Comparison of ENCODE assay signal across 26 cellular contexts in genomic region chr2:219569041-219569440, GRCh38. TPM values are rescaled to one million over a fixed set of nuclear protein-coding genes. Genes with fewer than 3 reads are reported as not detected.
DNase-seq lines count a peak whose midpoint lies in the region; ATAC-seq, FAIRE-seq and TF ChIP-seq lines count a peak whose summit lies in the region.
"Had no signal": no experiment of that assay in that cellular context is flagged by ENCODE, and none has a peak within 500 bp of the region (broad histone marks: within the 10 kb centered on the region; RNA-seq: fewer than 3 reads in every experiment).

No MANE protein-coding gene starts in this region.

- H3K4me3 ChIP-seq in PC-3 (ENCODE audit: low read length) (no peak overlapping the region), trophoblast cell (ENCODE audit: low read depth, low read length) (no peak overlapping the region)
- H3K4me3 ChIP-seq: breast epithelium had no signal

- H3K4ac ChIP-seq in trophoblast cell (ENCODE audit: low read depth, low read length), result no peak overlapping the region

- FAIRE-seq in GM12892 (lab: Jason Lieb, UNC) (no peak), frontal cortex (lab: Jason Lieb, UNC) (no peak)
- FAIRE-seq: colon, endometrium had no signal

- H2BK12ac ChIP-seq in trophoblast cell (ENCODE audit: low read length), result no peak overlapping the region

- no peaks in the 10 kb centered on the region for H3K9me2 ChIP-seq in PC-3 (replicated peaks; ENCODE audit: low read length)

- no peaks in the 10 kb centered on the region for H4K20me1 ChIP-seq in PC-3 (ENCODE audit: low read length)

- intact Hi-C loops in PC-3 (cut with micrococcal nuclease), result no loop called here

- no peak overlapping the region for H4K91ac ChIP-seq in trophoblast cell (ENCODE audit: low read depth, low read length)

- H3K27me3 ChIP-seq in PC-3 (ENCODE audit: low read length) (no peaks in the 10 kb centered on the region), trophoblast cell (ENCODE audit: insufficient read depth, low read length) (no peaks in the 10 kb centered on the region)
- H3K27me3 ChIP-seq: breast epithelium had no signal

- H3K4me3 Mint-ChIP-seq in endothelial cell (ENCODE audit: unreplicated experiment), result no peak overlapping the region
- H3K4me3 Mint-ChIP-seq: activated naive CD8-positive, alpha-beta T cell treated with anti-CD3 and anti-CD28 coated beads, Interleukin-2, amount 10 ng/mL, durations not matched to agents 7 days and 5 days; stimulated activated memory B cell treated with anti-CD40 and anti-IgM and Interleukin-4, amounts not matched to agents 10 μg/mL and 1 μg/mL and 100 μg/mL, for 72 hours had no signal

- peaks cover 27% of the 10 kb centered on the region for H3K36me3 Mint-ChIP-seq in endothelial cell (ENCODE audit: low read depth, unreplicated experiment)
- H3K36me3 Mint-ChIP-seq: activated naive CD8-positive, alpha-beta T cell treated with anti-CD3 and anti-CD28 coated beads, Interleukin-2, amount 10 ng/mL, durations not matched to agents 7 days and 5 days; natural killer cell treated with Interleukin-12 subunit alpha and Interleukin-12 subunit beta and Interleukin-15 and Interleukin-18, amount 100 ng/mL, for 72 hours; stimulated activated memory B cell treated with anti-CD40 and anti-IgM and Interleukin-4, amounts not matched to agents 10 μg/mL and 1 μg/mL and 100 μg/mL, for 72 hours had no signal

- no peak overlapping the region for H2BK5ac ChIP-seq in trophoblast cell (ENCODE audit: low read depth, low read length, poor library complexity)

- no peak overlapping the region for H3K27ac ChIP-seq in PC-3 (ENCODE audit: low read length)
- peak overlapping the region; percentile 99 for H3K27ac ChIP-seq in trophoblast cell (ENCODE audit: low read depth, low read length)
- H3K27ac ChIP-seq: breast epithelium, skin epidermis had no signal

- H3K4me1 ChIP-seq in PC-3 (ENCODE audit: insufficient read depth, low read length) (peaks cover 24% of the 10 kb centered on the region), trophoblast cell (ENCODE audit: control insufficient read depth in 1 of 2, insufficient read depth in 2 of 2, low read length in 2 of 2) (peaks cover 17 to 33% of the 10 kb centered on the region in 2 experiments)
- H3K4me1 ChIP-seq: breast epithelium had no signal

- H3K9ac ChIP-seq in PC-3 (ENCODE audit: low read length) (no peak overlapping the region), trophoblast cell (ENCODE audit: low read length) (no peak overlapping the region)

- ATAC-seq in PC-3 (no peak), GM18858 (IDR thresholded peaks at IDR 0.05; ENCODE audit: unreplicated experiment) (no peak)
- ATAC-seq: left lobe of liver; natural killer cell treated with Interleukin-12 subunit alpha and Interleukin-12 subunit beta and Interleukin-15 and Interleukin-18, amount 100 ng/mL, for 72 hours; SK-N-SH treated with all-trans-retinoic acid at 6 μM for 48 hours; stimulated activated memory B cell treated with anti-CD40 and anti-IgM and Interleukin-4, amounts not matched to agents 10 μg/mL and 1 μg/mL and 100 μg/mL, for 72 hours had no signal

- no peak overlapping the region for H3K18ac ChIP-seq in trophoblast cell (ENCODE audit: low read length)

- H3K36me3 ChIP-seq in PC-3 (ENCODE audit: low read depth, low read length), result no peaks in the 10 kb centered on the region; the same call in 1 of the 2 replicates
- H3K36me3 ChIP-seq in trophoblast cell (ENCODE audit: control insufficient read depth in 1 of 2, insufficient read depth in 2 of 2, low read length in 2 of 2), result peaks cover 40 to 46% of the 10 kb centered on the region in 2 experiments
- H3K36me3 ChIP-seq: breast epithelium had no signal

- H3K79me2 ChIP-seq in PC-3 (ENCODE audit: low read length), result peaks cover 20% of the 10 kb centered on the region
- H3K79me2 ChIP-seq in trophoblast cell (ENCODE audit: control insufficient read depth, insufficient read depth, low read length, poor library complexity), result peaks cover 16% of the 10 kb centered on the region

- DNase-seq in GM12892 (ENCODE audit: insufficient read length) (peak; percentile 7), PC-3 (no peak), frontal cortex (ENCODE audit: low spot score in 2 of 2) (peak; percentile 2 to 5), trophoblast cell (peak; percentile 90 to 91), endothelial cell (ENCODE audit: low spot score) (no peak), NOMO-1 treated with dmso at 0.1 percent for 144 hours (lab: John Stamatoyannopoulos, UW; ENCODE audit: unreplicated experiment) (no peak), HUDEP-2 (lab: John Stamatoyannopoulos, UW; ENCODE audit: unreplicated experiment in 76 of 76) (no peak)
- DNase-seq: activated naive CD8-positive, alpha-beta T cell treated with anti-CD3 and anti-CD28 coated beads, Interleukin-2, amount 10 ng/mL, durations not matched to agents 7 days and 5 days; DMS79; HFFc6; NCI-H2081 treated with DMSO at 0.1 percent for 48 hours; NCI-H510A; RPMI8226; stimulated activated CD4-positive, alpha-beta T cell treated with anti-CD3 and anti-CD28 coated beads, Interleukin-2, amount 100 ng/mL, for 24 hours had no signal

- no peak overlapping the region for H3K23ac ChIP-seq in trophoblast cell (ENCODE audit: low read length)

- CTCF ChIA-PET in PC-3 (lab: Charles Lee), result no interaction called here

- no peak overlapping the region for H4K8ac ChIP-seq in trophoblast cell (ENCODE audit: low read depth, low read length)

- no peak overlapping the region for H2BK120ac ChIP-seq in trophoblast cell (ENCODE audit: insufficient read depth, low read length, poor library complexity)

- H3K4me1 Mint-ChIP-seq in endothelial cell (ENCODE audit: unreplicated experiment), result peaks cover 10% of the 10 kb centered on the region
- H3K4me1 Mint-ChIP-seq: activated naive CD8-positive, alpha-beta T cell treated with anti-CD3 and anti-CD28 coated beads, Interleukin-2, amount 10 ng/mL, durations not matched to agents 7 days and 5 days; stimulated activated memory B cell treated with anti-CD40 and anti-IgM and Interleukin-4, amounts not matched to agents 10 μg/mL and 1 μg/mL and 100 μg/mL, for 72 hours had no signal

- peaks cover 36% of the 10 kb centered on the region for H3K79me1 ChIP-seq in trophoblast cell (ENCODE audit: low read length)

- H2AK5ac ChIP-seq in trophoblast cell (ENCODE audit: low read length), result no peak overlapping the region

- BruUV-seq in PC-3 (replicated peaks; lab: Mats Ljungman, UMichigan), result no TSS peak

- H3K27ac Mint-ChIP-seq in endothelial cell (ENCODE audit: unreplicated experiment), result no peak overlapping the region
- H3K27ac Mint-ChIP-seq: activated naive CD8-positive, alpha-beta T cell treated with anti-CD3 and anti-CD28 coated beads, Interleukin-2, amount 10 ng/mL, durations not matched to agents 7 days and 5 days; activated T-helper 2 cell treated with anti-CD3 and anti-CD28 coated beads, Interferon-gamma antibody, Interleukin-2, Interleukin-4, amounts not matched to agents 10 μg/mL and 5 μg/mL and 100 μg/mL, durations not matched to agents 14 hours and 24 hours and 36 hours; HFFc6; natural killer cell treated with Interleukin-12 subunit alpha and Interleukin-12 subunit beta and Interleukin-15 and Interleukin-18, amount 100 ng/mL, for 72 hours; progenitor cell of endocrine pancreas; stimulated activated memory B cell treated with anti-CD40 and anti-IgM and Interleukin-4, amounts not matched to agents 10 μg/mL and 1 μg/mL and 100 μg/mL, for 72 hours had no signal

- no peak for TF ChIP-seq POLR2A in GM12892 (IDR thresholded peaks at IDR 0.05; ENCODE audit: low read depth, low read length)

- no peaks in the 10 kb centered on the region for H3K9me3 ChIP-seq in PC-3 (ENCODE audit: low read length)
- peaks cover 3% of the 10 kb centered on the region for H3K9me3 ChIP-seq in trophoblast cell (ENCODE audit: insufficient read depth, low read depth, low read length)
- H3K9me3 ChIP-seq: breast epithelium had no signal

- H2AFZ ChIP-seq in PC-3 (ENCODE audit: low read length) (no peak overlapping the region), trophoblast cell (ENCODE audit: insufficient read depth, low read length, poor library complexity) (no peak overlapping the region)

- H3K4me2 ChIP-seq in PC-3 (ENCODE audit: low read length), result peak overlapping the region; percentile 86; the same call in 1 of the 2 replicates
- H3K4me2 ChIP-seq in trophoblast cell (ENCODE audit: low read length), result peak overlapping the region; percentile 84

- peaks cover 25% of the 10 kb centered on the region for H3K27me3 Mint-ChIP-seq in endothelial cell (ENCODE audit: unreplicated experiment)

- POLR2A ChIA-PET in PC-3 (lab: Charles Lee; ENCODE audit: unreplicated experiment), result no interaction called here

- no CpG with 5 or more reads among the region's 6 CpGs for WGBS in trophoblast cell (ENCODE audit: extremely low coverage, insufficient coverage, insufficient read length)

- H3F3A ChIP-seq in PC-3 (ENCODE audit: low read length, unreplicated experiment), result no peaks in the 10 kb centered on the region

- TF ChIP-seq CTCF in PC-3 (conservative IDR thresholded peaks at IDR 0.05; ENCODE audit: low read depth, low read length) (no peak), endothelial cell (IDR thresholded peaks at IDR 0.05; ENCODE audit: unreplicated experiment) (no peak)

- H3K9me3 Mint-ChIP-seq in endothelial cell (ENCODE audit: unreplicated experiment), result no peaks in the 10 kb centered on the region
- H3K9me3 Mint-ChIP-seq: activated naive CD8-positive, alpha-beta T cell treated with anti-CD3 and anti-CD28 coated beads, Interleukin-2, amount 10 ng/mL, durations not matched to agents 7 days and 5 days; activated T-helper 2 cell treated with anti-CD3 and anti-CD28 coated beads, Interferon-gamma antibody, Interleukin-2, Interleukin-4, amounts not matched to agents 10 μg/mL and 5 μg/mL and 100 μg/mL, durations not matched to agents 14 hours and 24 hours and 36 hours; HFFc6; natural killer cell treated with Interleukin-12 subunit alpha and Interleukin-12 subunit beta and Interleukin-15 and Interleukin-18, amount 100 ng/mL, for 72 hours; stimulated activated memory B cell treated with anti-CD40 and anti-IgM and Interleukin-4, amounts not matched to agents 10 μg/mL and 1 μg/mL and 100 μg/mL, for 72 hours had no signal

- H3K14ac ChIP-seq in trophoblast cell (ENCODE audit: low read length), result no peak overlapping the region

- H4K12ac ChIP-seq in trophoblast cell (ENCODE audit: low read depth, low read length), result no peak overlapping the region

RNA-seq across cellular contexts. Expression of gene OBSL1, which starts 2.3 kb away (rescaled TPM):
- not detected for polyA plus RNA-seq in GM12892 (2012; ENCODE audit: missing spikeins)
- 122 and 148 TPM in 2 replicates for total RNA-seq in PC-3 (2014; rRNA removed)
- 40.4 TPM for total RNA-seq in frontal cortex
- polyA plus RNA-seq in trophoblast cell (2013), result 155 and 158 TPM in 2 replicates
- total RNA-seq in endothelial cell (ENCODE audit: unreplicated experiment), result 53.4 TPM
- total RNA-seq: activated naive CD8-positive, alpha-beta T cell treated with anti-CD3 and anti-CD28 coated beads, Interleukin-2, amount 10 ng/mL, durations not matched to agents 7 days and 5 days; T-helper 2 cell treated with Interferon-gamma antibody and Interleukin-4, amounts not matched to agents 100 ng/mL and 5 ng/mL, for 36 hours had no signal

RNA-seq across cellular contexts. Expression of gene INHA, which starts 3.1 kb away (rescaled TPM):
- not detected for polyA plus RNA-seq in GM12892 (2012; ENCODE audit: missing spikeins)
- 1.3 and 1.5 TPM in 2 replicates for total RNA-seq in PC-3 (2014; rRNA removed)
- 0.41 TPM for total RNA-seq in frontal cortex
- polyA plus RNA-seq in trophoblast cell (2013), result 24.7 and 27.9 TPM in 2 replicates
- total RNA-seq in endothelial cell (ENCODE audit: unreplicated experiment), result not detected
- total RNA-seq: activated naive CD8-positive, alpha-beta T cell treated with anti-CD3 and anti-CD28 coated beads, Interleukin-2, amount 10 ng/mL, durations not matched to agents 7 days and 5 days; activated T-helper 2 cell treated with anti-CD3 and anti-CD28 coated beads, Interferon-gamma antibody, Interleukin-2, Interleukin-4, amounts not matched to agents 10 μg/mL and 5 μg/mL and 100 μg/mL, durations not matched to agents 14 hours and 24 hours and 36 hours; natural killer cell treated with Interleukin-12 subunit alpha and Interleukin-12 subunit beta and Interleukin-15 and Interleukin-18, amount 100 ng/mL, for 72 hours; T-helper 2 cell treated with Interferon-gamma antibody and Interleukin-4, amounts not matched to agents 100 ng/mL and 5 ng/mL, for 36 hours had no signal

RNA-seq across cellular contexts. Expression of gene TMEM198, which starts 25.2 kb away (rescaled TPM):
- 0.19 TPM for polyA plus RNA-seq in GM12892 (2012; ENCODE audit: missing spikeins)
- total RNA-seq in PC-3 (2014; rRNA removed) (1.1 and 5.2 TPM in 2 replicates), frontal cortex (14.7 TPM), endothelial cell (ENCODE audit: unreplicated experiment) (not detected)
- 5.0 and 5.5 TPM in 2 replicates for polyA plus RNA-seq in trophoblast cell (2013)

RNA-seq across cellular contexts. Expression of gene CHPF, which starts 25.4 kb away (rescaled TPM):
- 0.61 TPM for polyA plus RNA-seq in GM12892 (2012; ENCODE audit: missing spikeins)
- 139 and 210 TPM in 2 replicates for total RNA-seq in PC-3 (2014; rRNA removed)
- 24.1 TPM for total RNA-seq in frontal cortex
- polyA plus RNA-seq in trophoblast cell (2013), result 150 and 167 TPM in 2 replicates
- total RNA-seq in endothelial cell (ENCODE audit: unreplicated experiment), result 4.1 TPM

RNA-seq across cellular contexts. Expression of gene STK11IP, which starts 28.6 kb away (rescaled TPM):
- polyA plus RNA-seq in GM12892 (2012; ENCODE audit: missing spikeins), result 10.4 TPM
- total RNA-seq in PC-3 (2014; rRNA removed), result 17.7 and 26.4 TPM in 2 replicates
- total RNA-seq in frontal cortex, result 13.0 TPM
- polyA plus RNA-seq in trophoblast cell (2013), result 19.1 and 19.7 TPM in 2 replicates
- total RNA-seq in endothelial cell (ENCODE audit: unreplicated experiment), result 23.8 TPM

Comparison
In these comparisons a context has a peak if more than half of its experiments do, and no peak if none do; other contexts are left out.
1. DNase-seq: peak in GM12892 (single experiment), frontal cortex (2 of 2) and trophoblast cell (2 of 2); none in PC-3 (single experiment), endothelial cell (single experiment), NOMO-1 treated with dmso at 0.1 percent for 144 hours (single experiment) and HUDEP-2 (0 of 76).